Comparison of ENCODE assay signal across 16 cellular contexts in the genomic region with DNA sequence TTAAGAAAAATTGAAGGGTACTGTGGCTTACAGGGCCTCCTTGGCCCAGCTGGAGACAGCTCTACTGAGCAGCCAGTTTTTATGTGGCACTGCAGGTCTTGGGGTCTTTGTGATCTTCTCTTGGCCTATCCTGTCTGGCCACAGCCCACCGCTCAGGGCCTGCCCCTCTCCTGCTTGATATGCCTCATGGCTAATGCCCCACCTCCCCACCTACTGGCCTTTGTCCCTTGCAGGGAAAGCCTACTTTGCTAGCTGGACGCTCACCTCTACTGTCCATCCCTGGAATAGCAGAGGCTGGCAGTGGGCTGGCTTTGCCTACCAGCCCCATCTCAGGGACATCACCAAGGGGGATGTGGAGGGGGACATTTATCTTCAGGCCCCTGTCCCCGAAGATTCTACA.
DNase-seq lines count a peak whose midpoint lies in the region; ATAC-seq and TF ChIP-seq lines count a peak whose summit lies in the region.
"Had no signal": no experiment of that assay in that cellular context is flagged by ENCODE, and none has a peak within 500 bp of the region (broad histone marks: within the 10 kb centered on the region; RNA-seq: fewer than 3 reads in every experiment).

No MANE protein-coding gene starts in this region.

- H3K9me3 ChIP-seq in SK-N-SH (no peaks in the 10 kb centered on the region), Karpas-422 (ENCODE audit: low read length) (no peaks in the 10 kb centered on the region)
- no peaks in the 10 kb centered on the region for H3K9me3 ChIP-seq in effector memory CD4-positive, alpha-beta T cell (ENCODE audit: control insufficient read depth, low read length)

- no peak overlapping the region for H3K9ac ChIP-seq in SK-N-SH
- H3K9ac ChIP-seq in mesendoderm (ENCODE audit: low read length) = no peak overlapping the region
- no peak overlapping the region for H3K9ac ChIP-seq in Karpas-422 (ENCODE audit: low read length)

- H4K20me1 ChIP-seq in SK-N-SH (ENCODE audit: insufficient read depth) (no peaks in the 10 kb centered on the region), Karpas-422 (ENCODE audit: insufficient read depth, low read depth, low read length) (no peaks in the 10 kb centered on the region)

- no peak overlapping the region for H2BK15ac ChIP-seq in mesendoderm (replicated peaks; ENCODE audit: low read depth)

- no peak overlapping the region for H2AK5ac ChIP-seq in mesendoderm (ENCODE audit: low read length)

- peak; percentile 17 for DNase-seq in ELR (ENCODE audit: low read depth)
- peak; percentile 51 for DNase-seq in SK-N-SH
- DNase-seq in epithelial cell of prostate (ENCODE audit: low read depth, low spot score) = no peak
- peak; percentile 63 for DNase-seq in mesendoderm
- DNase-seq in Karpas-422 = no peak
- DNase-seq in effector memory CD4-positive, alpha-beta T cell = no peak
- DNase-seq: activated T-cell treated with anti-CD3 and anti-CD28 coated beads for 4 hours; effector CD8-positive, alpha-beta T cell; GDM1; midbrain; NCI-H2029; retina had no signal

- CTCF ChIA-PET in SK-N-SH (lab: Yijun Ruan, JAX) = interaction anchor here (0.6 to 2.6 kb wide), 7 partner anchors 9 to 208 kb away, joined by 3 to 10 read pairs (median 3); no protein-coding TSS in a partner anchor

- peaks cover 15% of the 10 kb centered on the region; the same call in 1 of the 2 replicates for H3K27me3 ChIP-seq in SK-N-SH (ENCODE audit: insufficient read depth)
- H3K27me3 ChIP-seq in mesendoderm (ENCODE audit: insufficient read depth, low read length, poor library complexity) = no peaks in the 10 kb centered on the region
- H3K27me3 ChIP-seq in Karpas-422 (ENCODE audit: low read length) = no peaks in the 10 kb centered on the region
- H3K27me3 ChIP-seq in effector memory CD4-positive, alpha-beta T cell (replicated peaks; ENCODE audit: control insufficient read depth, insufficient read depth, low read length, poor library complexity, severe bottlenecking) = no peaks in the 10 kb centered on the region

- no peak overlapping the region for H4K8ac ChIP-seq in mesendoderm (ENCODE audit: low read depth, low read length)

- no peak overlapping the region for H3K23ac ChIP-seq in mesendoderm (ENCODE audit: low read length)

- H3K4me2 ChIP-seq in SK-N-SH (no peak overlapping the region), mesendoderm (ENCODE audit: low read length) (no peak overlapping the region), Karpas-422 (ENCODE audit: low read depth, low read length, poor library complexity, severe bottlenecking) (no peak overlapping the region)

- H2AFZ ChIP-seq in SK-N-SH (ENCODE audit: low read depth) (no peak overlapping the region), Karpas-422 (ENCODE audit: low read length) (no peak overlapping the region)

- peak; percentile 60 for TF ChIP-seq RAD21 in SK-N-SH (IDR thresholded peaks at IDR 0.05; ENCODE audit: low read length)

- no peaks in the 10 kb centered on the region for H3K36me3 ChIP-seq in SK-N-SH (replicated peaks in 1 of 2; ENCODE audit: control insufficient read depth in 1 of 2, insufficient read depth in 2 of 2, low read length in 1 of 2)
- no peaks in the 10 kb centered on the region for H3K36me3 ChIP-seq in mesendoderm (ENCODE audit: control insufficient read depth, insufficient read depth, low read length)
- H3K36me3 ChIP-seq in Karpas-422 (ENCODE audit: insufficient read depth, low read length) = no peaks in the 10 kb centered on the region
- no peaks in the 10 kb centered on the region for H3K36me3 ChIP-seq in effector memory CD4-positive, alpha-beta T cell (ENCODE audit: control insufficient read depth, insufficient read depth, low read length)

- H3K79me1 ChIP-seq in mesendoderm (ENCODE audit: low read length) = no peaks in the 10 kb centered on the region

- H3K4me1 ChIP-seq in SK-N-SH (ENCODE audit: control insufficient read depth in 1 of 2, insufficient read depth in 2 of 2, low read depth in 1 of 2, low read length in 1 of 2) (peaks cover 0 to 2% of the 10 kb centered on the region in 2 experiments; a peak in 1 of 4 replicates), mesendoderm (ENCODE audit: control insufficient read depth, low read depth, low read length) (no peaks in the 10 kb centered on the region), Karpas-422 (ENCODE audit: low read length) (no peaks in the 10 kb centered on the region)
- H3K4me1 ChIP-seq in effector memory CD4-positive, alpha-beta T cell (ENCODE audit: control insufficient read depth, insufficient read depth, low read length, poor library complexity, severe bottlenecking) = no peaks in the 10 kb centered on the region

- 0 out of 2 replicates have a peak, but pooled peaks have one; percentile 11 for TF ChIP-seq CTCF in SK-N-SH (IDR thresholded peaks at IDR 0.05)

- no peak overlapping the region for H3K18ac ChIP-seq in mesendoderm (ENCODE audit: low read length)

- no peak for TF ChIP-seq EP300 in SK-N-SH (IDR thresholded peaks at IDR 0.05; ENCODE audit: borderline replicate concordance in 1 of 2, low read depth in 1 of 2, low read length in 1 of 2)

- H4K5ac ChIP-seq in mesendoderm (ENCODE audit: low read length) = no peak overlapping the region

- H2BK120ac ChIP-seq in mesendoderm (ENCODE audit: low read depth, low read length) = no peak overlapping the region

- H3K79me2 ChIP-seq in SK-N-SH (ENCODE audit: insufficient read depth) (no peaks in the 10 kb centered on the region), mesendoderm (ENCODE audit: control insufficient read depth, insufficient read depth, low read length) (no peaks in the 10 kb centered on the region), Karpas-422 (ENCODE audit: low read length) (no peaks in the 10 kb centered on the region)

- H3F3A ChIP-seq in SK-N-SH (replicated peaks; ENCODE audit: insufficient read depth) = no peaks in the 10 kb centered on the region

- no peak overlapping the region for H2BK5ac ChIP-seq in mesendoderm (ENCODE audit: low read length)

- H3K4ac ChIP-seq in mesendoderm (ENCODE audit: low read depth, low read length) = no peak overlapping the region

- WGBS in SK-N-SH (ENCODE audit: low lambda C conversion rate) = 31% methylated on average over 3 of the region's 3 CpGs
- no CpG with 5 or more reads among the region's 3 CpGs for WGBS in mesendoderm (ENCODE audit: extremely low coverage, insufficient coverage, low lambda C conversion rate)

- H3K27ac ChIP-seq in SK-N-SH (ENCODE audit: low read depth in 2 of 2, low read length in 1 of 2) (no peak overlapping the region), epithelial cell of prostate (peak overlapping the region; percentile 94), mesendoderm (ENCODE audit: low read depth, low read length) (no peak overlapping the region), Karpas-422 (ENCODE audit: low read length) (no peak overlapping the region)
- no peak overlapping the region for H3K27ac ChIP-seq in effector memory CD4-positive, alpha-beta T cell (ENCODE audit: insufficient read depth, low read length, poor library complexity, severe bottlenecking)

- H3K56ac ChIP-seq in mesendoderm (ENCODE audit: low read length) = no peak overlapping the region

- POLR2A ChIA-PET in SK-N-SH (lab: Yijun Ruan, JAX) = interaction anchor here (0.9 kb wide), 1 partner anchor 202 kb away, joined by 3 read pairs; a partner anchor contains a TSS

- ATAC-seq in HG02759 (IDR thresholded peaks at IDR 0.05; ENCODE audit: unreplicated experiment) (no peak), HG02571 (IDR thresholded peaks at IDR 0.05; ENCODE audit: unreplicated experiment) (no peak)
- ATAC-seq: activated CD4-positive, CD25-positive, alpha-beta regulatory T cell treated with anti-CD3 and anti-CD28 coated beads, Interleukin-2, amount 50 U/mL, for 24 hours; K562 had no signal

- H3K4me3 ChIP-seq in SK-N-SH (ENCODE audit: low read depth in 2 of 2, low read length in 1 of 2) (no peak overlapping the region), mesendoderm (ENCODE audit: low read length) (no peak overlapping the region), Karpas-422 (ENCODE audit: low read length) (no peak overlapping the region)
- no peak overlapping the region for H3K4me3 ChIP-seq in effector memory CD4-positive, alpha-beta T cell (ENCODE audit: insufficient read depth, low read depth, low read length, poor library complexity, severe bottlenecking)
- H3K4me3 ChIP-seq: K562 had no signal

- no peaks in the 10 kb centered on the region for H3K9me2 ChIP-seq in SK-N-SH
- H3K9me2 ChIP-seq in Karpas-422 (replicated peaks; ENCODE audit: insufficient read depth, low read length) = no peaks in the 10 kb centered on the region

TF ChIP-seq in SK-N-SH, 30 proteins besides CTCF, POLR2A, EP300 and RAD21:
- TF ChIP-seq SMC3 (IDR thresholded peaks at IDR 0.05; ENCODE audit: low read depth, low read length) = peak; percentile 40; the same call in 1 of the 2 replicates
- TF ChIP-seq, protein P1, sequence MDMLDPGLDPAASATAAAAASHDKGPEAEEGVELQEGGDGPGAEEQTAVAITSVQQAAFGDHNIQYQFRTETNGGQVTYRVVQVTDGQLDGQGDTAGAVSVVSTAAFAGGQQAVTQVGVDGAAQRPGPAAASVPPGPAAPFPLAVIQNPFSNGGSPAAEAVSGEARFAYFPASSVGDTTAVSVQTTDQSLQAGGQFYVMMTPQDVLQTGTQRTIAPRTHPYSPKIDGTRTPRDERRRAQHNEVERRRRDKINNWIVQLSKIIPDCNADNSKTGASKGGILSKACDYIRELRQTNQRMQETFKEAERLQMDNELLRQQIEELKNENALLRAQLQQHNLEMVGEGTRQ (IDR thresholded peaks at IDR 0.05; ENCODE audit: borderline replicate concordance, low read depth, low read length) = no peak

Comparison
In these comparisons a context has a peak if more than half of its experiments do, and no peak if none do; other contexts are left out.
1. DNase-seq: peak in ELR (single experiment), SK-N-SH (single experiment) and mesendoderm (single experiment); none in epithelial cell of prostate (single experiment), Karpas-422 (single experiment) and effector memory CD4-positive, alpha-beta T cell (0 of 3).